Comparison of ENCODE assay signal across 21 cellular contexts in the genomic region with DNA sequence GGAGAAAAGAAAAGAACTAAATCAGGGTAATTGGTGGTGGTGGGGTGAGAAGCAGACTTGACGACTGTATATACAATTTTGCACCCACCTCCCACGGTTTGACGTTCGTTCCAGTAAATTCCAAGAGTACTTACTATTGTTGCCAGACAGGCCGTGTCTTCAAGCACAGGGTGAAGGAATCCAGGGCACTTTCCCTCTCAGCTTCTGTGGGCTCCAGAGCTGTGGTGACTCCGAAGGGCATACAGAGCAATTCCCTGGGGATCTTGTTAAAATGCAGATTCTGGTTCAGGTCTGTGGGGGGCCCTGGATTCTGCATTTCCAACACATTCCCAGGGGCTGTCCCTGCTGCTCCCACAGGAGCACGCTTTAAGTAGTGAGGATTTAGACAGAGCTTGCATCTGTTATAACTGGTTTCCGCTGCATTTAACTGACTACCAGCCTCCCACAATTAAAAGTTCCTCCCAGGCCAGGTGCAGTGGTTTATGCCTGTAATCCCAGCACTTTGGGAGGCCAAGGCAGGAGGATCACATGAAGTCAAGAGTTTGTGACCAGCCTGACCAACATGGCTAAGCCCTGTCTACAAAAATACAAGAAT. TPM values are rescaled to one million over a fixed set of nuclear protein-coding genes. Genes with fewer than 3 reads are reported as not detected.
DNase-seq lines count a peak whose midpoint lies in the region; ATAC-seq and TF ChIP-seq lines count a peak whose summit lies in the region.
"Had no signal": no experiment of that assay in that cellular context is flagged by ENCODE, and none has a peak within 500 bp of the region (broad histone marks: within the 10 kb centered on the region; RNA-seq: fewer than 3 reads in every experiment).

No MANE protein-coding gene starts in this region.

- no peaks in the 10 kb centered on the region for H3K36me3 Mint-ChIP-seq in Calu3 (ENCODE audit: insufficient read depth, unreplicated experiment)

- intact Hi-C loops in Calu3 (cut with micrococcal nuclease; ENCODE audit: unreplicated experiment), result no loop called here

- H3K4me1 ChIP-seq in NT2/D1 (ENCODE audit: insufficient read depth, insufficient read length), result peaks cover 2% of the 10 kb centered on the region
- peaks cover 23% of the 10 kb centered on the region for H3K4me1 ChIP-seq in ectodermal cell (ENCODE audit: control insufficient read depth, insufficient read depth, low read length)
- peaks cover 6% of the 10 kb centered on the region; the same call in 1 of the 2 replicates for H3K4me1 ChIP-seq in iPS-20b (ENCODE audit: insufficient read depth, low read length)
- H3K4me1 ChIP-seq: A549 had no signal

- peak; percentile 51 for DNase-seq in NT2/D1 (ENCODE audit: low read depth, low spot score)
- peak; percentile 6 for DNase-seq in skeletal muscle cell (ENCODE audit: low read depth)
- no peak for DNase-seq in Calu3
- no peak for DNase-seq in T-helper 9 cell
- DNase-seq in activated gamma-delta T cell (lab: John Stamatoyannopoulos, UW), result no peak
- DNase-seq: BE2C; EL; HCEC 1CT; KG1; NCI-H1092 treated with DMSO at 0.1 percent for 48 hours; NCI-H146; NCI-H2029; NCI-H2227 treated with DMSO at 0.1 percent for 48 hours; NCI-H524; NCI-H774; NK-92 treated with Interleukin-12 subunit alpha and Interleukin-12 subunit beta, amount 100 ng/mL, for 24 hours had no signal

- H3K27ac Mint-ChIP-seq in Calu3 (ENCODE audit: unreplicated experiment), result no peak overlapping the region

- peak overlapping the region; percentile 13 for H3K27ac ChIP-seq in ectodermal cell (ENCODE audit: insufficient read depth, low read depth, low read length, poor library complexity, severe bottlenecking)
- no peak overlapping the region for H3K27ac ChIP-seq in iPS-20b (ENCODE audit: low read length)
- H3K27ac ChIP-seq: A549 had no signal

- peaks cover 12% of the 10 kb centered on the region; the same call in 1 of the 2 replicates for H3K9me3 ChIP-seq in NT2/D1 (ENCODE audit: insufficient read depth, low read length)
- H3K9me3 ChIP-seq in ectodermal cell (ENCODE audit: control insufficient read depth, low read length), result no peaks in the 10 kb centered on the region
- H3K9me3 ChIP-seq in iPS-20b (ENCODE audit: insufficient read depth, low read depth, low read length), result no peaks in the 10 kb centered on the region
- H3K9me3 ChIP-seq: A549, BE2C had no signal

- H3K27me3 ChIP-seq in NT2/D1 (ENCODE audit: insufficient read depth, insufficient read length) (no peaks in the 10 kb centered on the region), ectodermal cell (ENCODE audit: control insufficient read depth, insufficient read depth, low read length, poor library complexity, severe bottlenecking) (no peaks in the 10 kb centered on the region), iPS-20b (ENCODE audit: insufficient read depth, low read length) (0 out of 2 replicates have a peak, but pooled peaks cover 8% of the 10 kb centered on the region)
- H3K27me3 ChIP-seq: BE2C had no signal

- H3K4me3 ChIP-seq in NT2/D1 (ENCODE audit: insufficient read length, low read depth) (no peak overlapping the region), ectodermal cell (ENCODE audit: insufficient read depth, low read depth, low read length) (no peak overlapping the region), iPS-20b (ENCODE audit: low read length) (no peak overlapping the region), skeletal muscle cell (ENCODE audit: low read depth, low read length) (no peak overlapping the region)
- H3K4me3 ChIP-seq: A549 had no signal

- no peak for TF ChIP-seq CTCF in Calu3 (IDR thresholded peaks at IDR 0.05; ENCODE audit: unreplicated experiment)

- CTCF ChIA-PET in Calu3 (lab: Charles Lee), result no interaction called here

- WGBS in ectodermal cell, 2 experiments, result 37 to 38% methylated on average over 8 of the region's 8 CpGs

- H3K9me3 Mint-ChIP-seq in Calu3 (ENCODE audit: low read depth, unreplicated experiment), result no peaks in the 10 kb centered on the region

- no peaks in the 10 kb centered on the region for H3K27me3 Mint-ChIP-seq in Calu3 (ENCODE audit: unreplicated experiment)

- H3K4me1 Mint-ChIP-seq in Calu3 (ENCODE audit: low read depth, unreplicated experiment), result no peaks in the 10 kb centered on the region

- no peak overlapping the region for H3K9ac ChIP-seq in NT2/D1 (ENCODE audit: insufficient read length, low read depth)
- H3K9ac ChIP-seq in iPS-20b (ENCODE audit: low read depth, low read length), result 0 out of 2 replicates have a peak overlapping the region, but pooled peaks have one; percentile 16

- no TSS peak for BruUV-seq in Calu3 (replicated peaks; lab: Mats Ljungman, UMichigan)

- no peak for ATAC-seq in HG03196 (IDR thresholded peaks at IDR 0.05; ENCODE audit: unreplicated experiment)
- ATAC-seq: A549, Panc1 had no signal

- no peaks in the 10 kb centered on the region for H3K36me3 ChIP-seq in NT2/D1 (ENCODE audit: insufficient read depth, insufficient read length, low read length)
- H3K36me3 ChIP-seq in ectodermal cell (ENCODE audit: control insufficient read depth, insufficient read depth, low read length), result no peaks in the 10 kb centered on the region
- no peaks in the 10 kb centered on the region for H3K36me3 ChIP-seq in iPS-20b (ENCODE audit: insufficient read depth, low read depth, low read length)
- H3K36me3 ChIP-seq: BE2C had no signal

- no peak overlapping the region for H3K4me3 Mint-ChIP-seq in Calu3 (ENCODE audit: low read depth, unreplicated experiment)

RNA-seq across cellular contexts. Expression of a gene that starts 49.3 kb away (rescaled TPM):
- polyA plus RNA-seq in ectodermal cell (2013, experiment 1 of 4), result 31.0 TPM
- polyA plus RNA-seq in ectodermal cell (2013, experiment 2 of 4), result 28.4 TPM
- 18.3 TPM for polyA plus RNA-seq in ectodermal cell (2013, experiment 3 of 4)
- 18.5 TPM for polyA plus RNA-seq in ectodermal cell (2013, experiment 4 of 4)
- total RNA-seq in Calu3 (2022), result 10.1 and 14.5 TPM in 2 replicates

Comparison
In these comparisons a context has a peak if more than half of its experiments do, and no peak if none do; other contexts are left out.
1. DNase-seq: peak in NT2/D1 (single experiment) and skeletal muscle cell (single experiment); none in Calu3 (single experiment), T-helper 9 cell (single experiment) and activated gamma-delta T cell (single experiment).